In genomic region chr3:49199244-49199899, GRCh38 we compare ENCODE assay signal across 8 cellular contexts. TPM values are rescaled to one million over a fixed set of nuclear protein-coding genes. Genes with fewer than 3 reads are reported as not detected.
DNase-seq lines count a peak whose midpoint lies in the region; ATAC-seq lines count a peak whose summit lies in the region.

No MANE protein-coding gene starts in this region.

- peak; percentile 98 for ATAC-seq in Right ventricle myocardium inferior
- ATAC-seq in GM19035 (IDR thresholded peaks at IDR 0.05; ENCODE audit: unreplicated experiment), result no peak
- no peak for ATAC-seq in GM21381 (IDR thresholded peaks at IDR 0.05; ENCODE audit: unreplicated experiment)

- intact Hi-C loops in Right ventricle myocardium inferior (cut with DNase I), result loop anchor here (2.0 kb wide), 1 partner anchor 27 kb away; no protein-coding TSS in a partner anchor
- intact Hi-C loops in posterior vena cava (cut with DNase I), result no loop called here

- DNase-seq in C1 segment of cervical spinal cord (lab: John Stamatoyannopoulos, UW), result peak in 10 of 14 donors; percentile 7 to 70 (median 26)
- peak; percentile 36 for DNase-seq in amniotic epithelial cell (ENCODE audit: low read depth)
- peak; percentile 96 for DNase-seq in Right ventricle myocardium inferior (ENCODE audit: missing footprints)
- peak; percentile 98 for DNase-seq in posterior vena cava (ENCODE audit: low spot score)
- DNase-seq in MV-4-11 (lab: John Stamatoyannopoulos, UW), result no peak
- no peak for DNase-seq in NCI-H446 treated with DMSO at 0.1 percent for 48 hours (lab: John Stamatoyannopoulos, UW)

RNA-seq across cellular contexts. Expression of gene KLHDC8B, which starts 28.0 kb away (rescaled TPM):
- total RNA-seq in Right ventricle myocardium inferior (128 TPM), posterior vena cava (10 to 100 TPM; 29.8 to 31.9 TPM)

RNA-seq across cellular contexts. Expression of gene CCDC71, which starts 33.2 kb away (rescaled TPM):
- total RNA-seq in Right ventricle myocardium inferior (9.4 TPM), posterior vena cava (10 to 100 TPM; 14.1 to 14.3 TPM)

Comparison
In these comparisons a context has a peak if more than half of its experiments do, and no peak if none do; other contexts are left out.
1. DNase-seq: peak in C1 segment of cervical spinal cord (10 of 14), amniotic epithelial cell (single experiment), Right ventricle myocardium inferior (single experiment) and posterior vena cava (single experiment); none in MV-4-11 (single experiment) and NCI-H446 treated with DMSO at 0.1 percent for 48 hours (single experiment).